Comparison of ENCODE assay signal across 14 cellular contexts in the genomic region with DNA sequence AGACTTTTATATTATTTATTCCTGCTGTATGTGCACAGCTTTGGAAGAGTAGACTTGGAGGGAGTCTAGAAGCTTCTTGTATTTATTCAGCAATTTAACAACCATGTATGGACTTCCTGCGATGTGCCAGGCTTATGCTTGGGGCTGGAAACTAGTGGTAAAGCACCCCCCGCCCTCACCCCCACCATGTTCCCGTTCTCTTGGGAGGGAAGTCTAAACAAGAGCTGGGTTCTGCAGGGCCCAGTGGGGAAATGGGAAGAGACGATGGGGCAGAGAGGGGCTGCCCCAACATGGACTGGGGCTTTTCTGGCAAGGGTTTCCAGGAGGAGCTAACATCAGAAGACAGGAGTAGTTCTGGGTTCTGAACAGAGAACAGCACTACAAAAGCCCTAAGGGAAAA. TPM values are rescaled to one million over a fixed set of nuclear protein-coding genes. Genes with fewer than 3 reads are reported as not detected.
DNase-seq lines count a peak whose midpoint lies in the region; ATAC-seq and TF ChIP-seq lines count a peak whose summit lies in the region.
"Had no signal": no experiment of that assay in that cellular context is flagged by ENCODE, and none has a peak within 500 bp of the region (broad histone marks: within the 10 kb centered on the region; RNA-seq: fewer than 3 reads in every experiment).

No MANE protein-coding gene starts in this region.

- no peaks in the 10 kb centered on the region for H3K9me3 Mint-ChIP-seq in CD8-positive, alpha-beta memory T cell
- H3K9me3 Mint-ChIP-seq in activated B cell treated with CpG ODN at 0.5 μM for 24 hours: no peaks in the 10 kb centered on the region
- H3K9me3 Mint-ChIP-seq: CD4-positive, alpha-beta T cell had no signal

- peak overlapping the region in 4 of 7 donors; percentile 58 to 68 (median 64) for H3K4me3 Mint-ChIP-seq in CD8-positive, alpha-beta memory T cell
- H3K4me3 Mint-ChIP-seq in activated B cell treated with CpG ODN at 0.5 μM for 24 hours: no peak overlapping the region
- H3K4me3 Mint-ChIP-seq: CD4-positive, alpha-beta T cell had no signal

- CTCF ChIA-PET in CD8-positive, alpha-beta memory T cell (lab: Charles Lee): interaction anchor here (0.9 to 2.0 kb wide), 3 partner anchors 33 to 36 kb away, joined by 3 to 8 read pairs (median 7); a partner anchor contains a TSS
- CTCF ChIA-PET in activated B cell treated with CpG ODN at 0.5 μM for 24 hours (lab: Charles Lee): interaction anchor here (1.3 to 9.5 kb wide), 2 partner anchors 9 to 34 kb away, joined by 3 to 60 read pairs; no protein-coding TSS in a partner anchor

- ATAC-seq in activated B cell treated with CpG ODN at 0.5 μM for 24 hours (ENCODE audit: low read depth) (no peak), gastrocnemius medialis (no peak)

- TF ChIP-seq CTCF in activated B cell treated with CpG ODN at 0.5 μM for 24 hours (IDR thresholded peaks at IDR 0.05) (no peak), right atrium auricular region (IDR thresholded peaks at IDR 0.05) (no peak), gastrocnemius medialis (IDR thresholded peaks at IDR 0.05 in 4 of 5, conservative IDR thresholded peaks at IDR 0.05 in 1 of 5) (no peak)

- peaks cover 0 to 2% of the 10 kb centered on the region in 2 donors for H3K27me3 Mint-ChIP-seq in CD8-positive, alpha-beta memory T cell
- no peaks in the 10 kb centered on the region for H3K27me3 Mint-ChIP-seq in activated B cell treated with CpG ODN at 0.5 μM for 24 hours
- H3K27me3 Mint-ChIP-seq: CD4-positive, alpha-beta T cell had no signal

- H3K27ac Mint-ChIP-seq in CD8-positive, alpha-beta memory T cell: peak overlapping the region in 7 of 8 donors; percentile 36 to 89 (median 39)
- H3K27ac Mint-ChIP-seq in activated B cell treated with CpG ODN at 0.5 μM for 24 hours: peak overlapping the region; percentile 12
- H3K27ac Mint-ChIP-seq: CD4-positive, alpha-beta T cell had no signal

- no peaks in the 10 kb centered on the region for H3K36me3 Mint-ChIP-seq in CD8-positive, alpha-beta memory T cell
- no peaks in the 10 kb centered on the region for H3K36me3 Mint-ChIP-seq in activated B cell treated with CpG ODN at 0.5 μM for 24 hours (ENCODE audit: low read depth)

- no peak for DNase-seq in CD8-positive, alpha-beta memory T cell
- DNase-seq in activated B cell treated with CpG ODN at 0.5 μM for 24 hours (no peak), right atrium auricular region (ENCODE audit: low spot score) (peak; percentile 59), gastrocnemius medialis (no peak), NCI-H1436 treated with DMSO at 0.1 percent for 48 hours (lab: John Stamatoyannopoulos, UW) (no peak), NK-92 (lab: John Stamatoyannopoulos, UW; ENCODE audit: unreplicated experiment) (no peak)
- no peak for DNase-seq in activated CD4-positive, CD25-positive, alpha-beta regulatory T cell treated with anti-CD3 and anti-CD28 coated beads, Interleukin-2, amount 50 U/mL, for 72 hours
- no peak for DNase-seq in effector memory CD4-positive, alpha-beta T cell
- DNase-seq: CD4-positive, alpha-beta T cell; foreskin fibroblast; mucosa of descending colon; NCI-H146; PC-9 had no signal

- no peak overlapping the region for H3K27ac ChIP-seq in CD8-positive, alpha-beta memory T cell (ENCODE audit: low read depth, low read length)
- H3K27ac ChIP-seq in right atrium auricular region (peak overlapping the region; percentile 94 to 96), gastrocnemius medialis (peak overlapping the region; percentile 58 to 97 (median 81))
- H3K27ac ChIP-seq in effector memory CD4-positive, alpha-beta T cell (ENCODE audit: insufficient read depth, low read length, poor library complexity, severe bottlenecking): no peak overlapping the region
- H3K27ac ChIP-seq: PC-9 had no signal

- H3K9me3 ChIP-seq in CD8-positive, alpha-beta memory T cell (ENCODE audit: low read length): no peaks in the 10 kb centered on the region
- H3K9me3 ChIP-seq in right atrium auricular region (no peaks in the 10 kb centered on the region), gastrocnemius medialis (no peaks in the 10 kb centered on the region)
- no peaks in the 10 kb centered on the region for H3K9me3 ChIP-seq in effector memory CD4-positive, alpha-beta T cell (ENCODE audit: control insufficient read depth, low read length)
- H3K9me3 ChIP-seq: mucosa of descending colon had no signal

- no peaks in the 10 kb centered on the region for H3K27me3 ChIP-seq in CD8-positive, alpha-beta memory T cell (ENCODE audit: insufficient read depth, low read length, poor library complexity, severe bottlenecking)
- H3K27me3 ChIP-seq in right atrium auricular region (no peaks in the 10 kb centered on the region), gastrocnemius medialis (no peaks in the 10 kb centered on the region)
- H3K27me3 ChIP-seq in effector memory CD4-positive, alpha-beta T cell (replicated peaks; ENCODE audit: control insufficient read depth, insufficient read depth, low read length, poor library complexity, severe bottlenecking): no peaks in the 10 kb centered on the region

- POLR2A ChIA-PET in CD8-positive, alpha-beta memory T cell (lab: Charles Lee): no interaction called here
- POLR2A ChIA-PET in activated B cell treated with CpG ODN at 0.5 μM for 24 hours (lab: Charles Lee): interaction anchor here (1.5 to 3.1 kb wide), 2 partner anchors 8 to 34 kb away, joined by 10 to 12 read pairs; a partner anchor contains a TSS

- intact Hi-C loops in activated B cell treated with CpG ODN at 0.5 μM for 24 hours (cut with micrococcal nuclease): loop anchor here (5.0 kb wide), 1 partner anchor 1060 kb away; no protein-coding TSS in a partner anchor
- intact Hi-C loops in gastrocnemius medialis (cut with DNase I; ENCODE audit: low total_unique reads): no loop called here

- in situ Hi-C loops in gastrocnemius medialis (cut with MboI; ENCODE audit: low sequenced_read_pairs in 4 of 4): no loop called here

- peaks cover 33 to 39% (median 37%) of the 10 kb centered on the region in 3 donors for H3K4me1 Mint-ChIP-seq in CD8-positive, alpha-beta memory T cell
- H3K4me1 Mint-ChIP-seq in activated B cell treated with CpG ODN at 0.5 μM for 24 hours: peaks cover 70% of the 10 kb centered on the region

- peaks cover 34% of the 10 kb centered on the region for H3K4me1 ChIP-seq in CD8-positive, alpha-beta memory T cell (ENCODE audit: insufficient read depth, low read length)
- H3K4me1 ChIP-seq in right atrium auricular region: peaks cover 0 to 90% of the 10 kb centered on the region in 2 donors
- peaks cover 75 to 76% of the 10 kb centered on the region in 2 donors for H3K4me1 ChIP-seq in gastrocnemius medialis
- no peaks in the 10 kb centered on the region for H3K4me1 ChIP-seq in effector memory CD4-positive, alpha-beta T cell (ENCODE audit: control insufficient read depth, insufficient read depth, low read length, poor library complexity, severe bottlenecking)

- H3K4me3 ChIP-seq in CD8-positive, alpha-beta memory T cell (ENCODE audit: low read length): no peak overlapping the region
- H3K4me3 ChIP-seq in right atrium auricular region: no peak overlapping the region
- peak overlapping the region in 1 of 4 donors; percentile 25 for H3K4me3 ChIP-seq in gastrocnemius medialis
- H3K4me3 ChIP-seq in effector memory CD4-positive, alpha-beta T cell (ENCODE audit: insufficient read depth, low read depth, low read length, poor library complexity, severe bottlenecking): no peak overlapping the region
- H3K4me3 ChIP-seq: mucosa of descending colon, PC-9 had no signal

- H3K36me3 ChIP-seq in CD8-positive, alpha-beta memory T cell (ENCODE audit: insufficient read depth, low read length): no peaks in the 10 kb centered on the region
- peaks cover 28% of the 10 kb centered on the region for H3K36me3 ChIP-seq in right atrium auricular region
- H3K36me3 ChIP-seq in gastrocnemius medialis: no peaks in the 10 kb centered on the region
- no peaks in the 10 kb centered on the region for H3K36me3 ChIP-seq in effector memory CD4-positive, alpha-beta T cell (ENCODE audit: control insufficient read depth, insufficient read depth, low read length)

- TF ChIP-seq POLR2A in gastrocnemius medialis (IDR thresholded peaks at IDR 0.05): no peak

RNA-seq across cellular contexts. Expression of a gene that starts 8.0 kb away (rescaled TPM):
- total RNA-seq in CD8-positive, alpha-beta memory T cell: 1 to 10 TPM; 2.8 TPM
- 0.85 TPM for polyA plus RNA-seq in CD8-positive, alpha-beta memory T cell
- 2.0 and 2.5 TPM in 2 replicates for total RNA-seq in activated B cell treated with CpG ODN at 0.5 μM for 24 hours
- 10 to 100 TPM; 43.3 to 43.4 TPM for total RNA-seq in right atrium auricular region
- 10 to 100 TPM in 3 of 4 donors, 1 to 10 TPM in 1; 9.4 to 39.7 (median 24.0) TPM for total RNA-seq in gastrocnemius medialis

RNA-seq across cellular contexts. Expression of a gene that starts 11.0 kb away (rescaled TPM):
- under 1 TPM in 1 of 2 experiments, not detected in 1; 0.11 TPM for total RNA-seq in CD8-positive, alpha-beta memory T cell
- polyA plus RNA-seq in CD8-positive, alpha-beta memory T cell: not detected
- total RNA-seq in activated B cell treated with CpG ODN at 0.5 μM for 24 hours: 0.11 TPM in 1 of 2 replicates, not detected in the other
- total RNA-seq in right atrium auricular region: 100 to 1,000 TPM in 1 of 2 donors, 10 to 100 TPM in 1; 68.8 to 143 TPM
- 100 to 1,000 TPM in 2 of 4 donors, 10 to 100 TPM in 2; 83.4 to 331 (median 120) TPM for total RNA-seq in gastrocnemius medialis
- total RNA-seq: CD4-positive, alpha-beta T cell had no signal

RNA-seq across cellular contexts. Expression of a gene that starts 33.1 kb away (rescaled TPM):
- 10 to 100 TPM; 36.1 to 37.2 TPM for total RNA-seq in CD8-positive, alpha-beta memory T cell
- polyA plus RNA-seq in CD8-positive, alpha-beta memory T cell: 49.1 TPM
- total RNA-seq in activated B cell treated with CpG ODN at 0.5 μM for 24 hours (34.2 and 37.5 TPM in 2 replicates), right atrium auricular region (10 to 100 TPM; 19.3 to 20.5 TPM), gastrocnemius medialis (10 to 100 TPM in 2 of 4 donors, 1 to 10 TPM in 2; 3.6 to 12.3 (median 8.1) TPM)

RNA-seq across cellular contexts. Expression of a gene that starts 56.5 kb away (rescaled TPM):
- not detected for total RNA-seq in CD8-positive, alpha-beta memory T cell
- polyA plus RNA-seq in CD8-positive, alpha-beta memory T cell: not detected
- total RNA-seq in activated B cell treated with CpG ODN at 0.5 μM for 24 hours (not detected in 2 replicates), right atrium auricular region (under 1 TPM in 1 of 2 donors, not detected in 1; 0.15 TPM), gastrocnemius medialis (not detected)
- total RNA-seq: astrocyte; CD4-positive, alpha-beta T cell; PC-9 had no signal

Comparison
In these comparisons a context has a peak if more than half of its experiments do, and no peak if none do; other contexts are left out.
1. H3K27ac ChIP-seq: peak in right atrium auricular region (2 of 2) and gastrocnemius medialis (4 of 4); none in CD8-positive, alpha-beta memory T cell (single experiment) and effector memory CD4-positive, alpha-beta T cell (single experiment).
2. RNA of a gene that starts 11.0 kb away (total RNA-seq): 68.8 to 143 TPM in right atrium auricular region and 83.4 to 331 TPM in gastrocnemius medialis; 0.11 TPM in activated B cell treated with CpG ODN at 0.5 μM for 24 hours and 0.11 TPM in CD8-positive, alpha-beta memory T cell; every median in the first group is over 10 times any median in the second.